8 cellular contexts compared by ENCODE assay signal in the genomic region with DNA sequence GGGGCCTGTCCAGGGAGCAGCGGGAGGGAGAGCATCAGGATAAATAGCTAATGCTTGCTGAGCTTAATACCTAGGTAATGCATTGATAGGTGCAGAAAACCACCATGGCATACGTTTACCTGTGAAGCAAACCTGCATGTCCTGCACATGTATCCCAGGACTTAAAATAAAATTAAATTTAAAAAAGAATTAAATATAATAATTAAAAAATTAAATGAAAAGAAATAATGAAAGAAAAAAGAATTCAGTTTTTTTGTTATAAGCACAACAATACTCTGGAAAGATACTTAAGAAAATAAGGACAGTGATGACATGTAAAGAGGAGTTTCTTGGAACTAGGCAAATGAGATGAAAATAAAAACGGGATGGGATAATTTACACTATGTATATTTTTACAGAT.
"Had no signal": no experiment of that assay in that cellular context is flagged by ENCODE, and none has a peak within 500 bp of the region (broad histone marks: within the 10 kb centered on the region; RNA-seq: fewer than 3 reads in every experiment).

No MANE protein-coding gene starts in this region.

- FAIRE-seq: G401.6, GM12878, GM12891, GM12892, GM18507, GM19239 had no signal

- H3K4me3 ChIP-seq: GM12878 had no signal

- ATAC-seq: GM12878 had no signal

- DNase-seq: GDM1, GF-D8 had no signal
